ENCODE assay signal across 8 cellular contexts in genomic region chr2:30146337-30147195, GRCh38. TPM values are rescaled to one million over a fixed set of nuclear protein-coding genes. Genes with fewer than 3 reads are reported as not detected.
DNase-seq lines count a peak whose midpoint lies in the region; ATAC-seq lines count a peak whose summit lies in the region.

Gene YPEL5 (plus strand): TSS chr2:30147007. CDS start chr2:30156652, 9,645 bp downstream.

- peaks cover 38 to 43% (median 38%) of the 10 kb centered on the region in 3 donors for H3K27me3 Mint-ChIP-seq in immature natural killer cell (ENCODE audit: low read depth in 3 of 3)

- DNase-seq in AG08396 (ENCODE audit: low spot score) (peak; percentile 97), NCI-H345 treated with DMSO at 0.1 percent for 48 hours (lab: John Stamatoyannopoulos, UW; ENCODE audit: unreplicated experiment) (peak; percentile 100), immature natural killer cell (peak; percentile 99 to 100 (median 100)), smooth muscle cell of the brain vasculature (ENCODE audit: low read depth, low spot score) (peak; percentile 96)
- DNase-seq in activated CD4-positive, CD25-positive, alpha-beta regulatory T cell (lab: John Stamatoyannopoulos, UW): peak; percentile 97 to 100 (median 98)
- peak; percentile 100 for DNase-seq in central memory CD4-positive, alpha-beta T cell

- ATAC-seq in GM19023 (IDR thresholded peaks at IDR 0.05; ENCODE audit: unreplicated experiment): peak; percentile 95
- peak; percentile 91 for ATAC-seq in HG03280 (IDR thresholded peaks at IDR 0.05; ENCODE audit: unreplicated experiment)

- H3K9me3 Mint-ChIP-seq in immature natural killer cell: no peaks in the 10 kb centered on the region

- H3K4me1 Mint-ChIP-seq in immature natural killer cell: peaks cover 39 to 45% of the 10 kb centered on the region in 2 donors

- peak within 1 kb of the TSS; percentile 87 to 96 (median 90) for H3K4me3 Mint-ChIP-seq in immature natural killer cell

- H3K27ac Mint-ChIP-seq in immature natural killer cell: peak within 1 kb of the TSS; percentile 99 to 100 (median 100)

- peaks cover 4 to 6% (median 4%) of the 10 kb centered on the region in 3 donors for H3K36me3 Mint-ChIP-seq in immature natural killer cell

RNA-seq across cellular contexts. Expression of gene YPEL5, which starts in this region (rescaled TPM):
- polyA plus RNA-seq in immature natural killer cell: 100 to 1,000 TPM; 110 to 163 (median 141) TPM

Comparison
In these comparisons a context has a peak if more than half of its experiments do, and no peak if none do; other contexts are left out.
1. Peak in every context shown above with its lines: DNase-seq and ATAC-seq.